8 cellular contexts compared by ENCODE assay signal in genomic region chr7:130440527-130441365, GRCh38. TPM values are rescaled to one million over a fixed set of nuclear protein-coding genes. Genes with fewer than 3 reads are reported as not detected.
A peak's percentile ranks its signal among the peaks of the same experiment; 100 is the strongest.
DNase-seq lines count a peak whose midpoint lies in the region; ATAC-seq and TF ChIP-seq lines count a peak whose summit lies in the region.

A gene with protein sequence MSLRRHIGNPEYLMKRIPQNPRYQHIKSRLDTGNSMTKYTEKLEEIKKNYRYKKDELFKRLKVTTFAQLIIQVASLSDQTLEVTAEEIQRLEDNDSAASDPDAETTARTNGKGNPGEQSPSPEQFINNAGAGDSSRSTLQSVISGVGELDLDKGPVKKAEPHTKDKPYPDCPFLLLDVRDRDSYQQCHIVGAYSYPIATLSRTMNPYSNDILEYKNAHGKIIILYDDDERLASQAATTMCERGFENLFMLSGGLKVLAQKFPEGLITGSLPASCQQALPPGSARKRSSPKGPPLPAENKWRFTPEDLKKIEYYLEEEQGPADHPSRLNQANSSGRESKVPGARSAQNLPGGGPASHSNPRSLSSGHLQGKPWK (minus strand): TSS chr7:130441016. CDS start chr7:130440966, 50 bp downstream.

- peak within 1 kb of the TSS; percentile 33 to 95 (median 87) for H3K27ac ChIP-seq in heart left ventricle

- peaks cover 49% of the 10 kb centered on the region for H3K4me1 Mint-ChIP-seq in type B pancreatic cell (ENCODE audit: unreplicated experiment)

- H3K27me3 ChIP-seq in heart left ventricle, result no peaks in the 10 kb centered on the region

- no peak for TF ChIP-seq CTCF in GM13977 (IDR thresholded peaks at IDR 0.05; ENCODE audit: extremely low read depth, insufficient read depth, missing control alignments)
- TF ChIP-seq CTCF in heart left ventricle (IDR thresholded peaks at IDR 0.05), result no peak
- no peak for TF ChIP-seq CTCF in type B pancreatic cell (conservative IDR thresholded peaks at IDR 0.05)

- peak within 1 kb of the TSS; percentile 100 for H3K4me3 Mint-ChIP-seq in type B pancreatic cell

- WGBS in heart left ventricle, 4 donors, result 3 to 4% (median 3%) methylated on average over 48 to 61 of the region's 61 CpGs

- DNase-seq in GM13977 (ENCODE audit: low spot score) (peak; percentile 97), NCI-H146 treated with DMSO at 0.1 percent for 48 hours (lab: John Stamatoyannopoulos, UW; ENCODE audit: unreplicated experiment) (peak; percentile 93), T-helper 1 cell (peak; percentile 73 to 94 (median 82)), amniotic epithelial cell (ENCODE audit: low read depth) (peak; percentile 96), heart left ventricle (peak; percentile 97 to 99 (median 99)), pons (ENCODE audit: low spot score) (peak; percentile 99), type B pancreatic cell (ENCODE audit: extremely low spot score, unreplicated experiment) (peak; percentile 99)

- intact Hi-C loops in heart left ventricle (cut with DNase I), result loop anchor here in 2 of 10 donors (2.0 to 5.0 kb wide), 4 partner anchors 126 to 368 kb away; partner anchors contain the start of genes KLHDC10 (in 1 of the 2), SSMEM1 (in 1 of the 2) and TMEM209 (in 1 of the 2)

- peaks cover 0 to 18% (median 9%) of the 10 kb centered on the region in 12 donors for H3K4me1 ChIP-seq in heart left ventricle

- H3K9me3 Mint-ChIP-seq in type B pancreatic cell, result peaks cover 23% of the 10 kb centered on the region

- H3K4me3 ChIP-seq in heart left ventricle, result peak within 1 kb of the TSS; percentile 21 to 89 (median 79)

- peaks cover 37% of the 10 kb centered on the region for H3K36me3 Mint-ChIP-seq in type B pancreatic cell

- H3K9me3 ChIP-seq in heart left ventricle, result no peaks in the 10 kb centered on the region

- in situ Hi-C loops in GM13977 (cut with MboI; ENCODE audit: low pct_unique_long_range_greater_than_20kb, low sequenced_read_pairs, unreplicated experiment), result no loop called here

- no peaks in the 10 kb centered on the region for H3K36me3 ChIP-seq in heart left ventricle

- peak in 1 of 2 donors; percentile 22 for TF ChIP-seq POLR2A in heart left ventricle (IDR thresholded peaks at IDR 0.05)

- no peaks in the 10 kb centered on the region for H3K27me3 Mint-ChIP-seq in type B pancreatic cell

- ATAC-seq in HG02870 (IDR thresholded peaks at IDR 0.05; ENCODE audit: unreplicated experiment) (peak; percentile 99), heart left ventricle (peak; percentile 98 to 100 (median 100))

- peak within 1 kb of the TSS; percentile 100 for H3K27ac Mint-ChIP-seq in type B pancreatic cell

RNA-seq across cellular contexts. Expression of the gene that starts here (rescaled TPM):
- total RNA-seq in heart left ventricle (10 to 100 TPM in 1 of 9 donors, 1 to 10 TPM in 8; 1.9 to 11.4 (median 4.1) TPM), type B pancreatic cell (ENCODE audit: low replicate concordance) (20.1 and 33.0 TPM in 2 replicates)
- 1 to 10 TPM; 1.7 to 6.9 TPM for polyA plus RNA-seq in heart left ventricle

Comparison
In these comparisons a context has a peak if more than half of its experiments do, and no peak if none do; other contexts are left out.
1. Peak in every context shown above with its lines: DNase-seq, ATAC-seq, H3K4me3 ChIP-seq and H3K27ac ChIP-seq.